Comparison of ENCODE assay signal across 8 cellular contexts in genomic region chr11:64148200-64148916, GRCh38. TPM values are rescaled to one million over a fixed set of nuclear protein-coding genes. Genes with fewer than 3 reads are reported as not detected.
DNase-seq lines count a peak whose midpoint lies in the region; ATAC-seq, FAIRE-seq and TF ChIP-seq lines count a peak whose summit lies in the region.

No MANE protein-coding gene starts in this region.

- H3K18ac ChIP-seq in mesenchymal stem cell (ENCODE audit: low read depth in 1 of 2, low read length in 2 of 2): no peak overlapping the region

- DNase-seq in AG08396 (ENCODE audit: low spot score): peak; percentile 87
- DNase-seq in H54 (ENCODE audit: insufficient read length, low spot score): peak; percentile 66
- peak; percentile 84 for DNase-seq in NCI-H748 (lab: John Stamatoyannopoulos, UW; ENCODE audit: unreplicated experiment)
- peak; percentile 91 for DNase-seq in activated CD8-positive, alpha-beta memory T cell treated with anti-CD3 and anti-CD28 coated beads for 24 hours
- peak; percentile 43 to 60 (median 52) for DNase-seq in effector memory CD4-positive, alpha-beta T cell
- peak; percentile 71 for DNase-seq in mesenchymal stem cell
- DNase-seq in stimulated activated CD8-positive, alpha-beta memory T cell treated with anti-CD3 and anti-CD28 coated beads, Interleukin-12 subunit alpha, Interleukin-12 subunit beta, amount 100 ng/mL, for 4 hours (ENCODE audit: low read depth): peak; percentile 50

- peaks cover 4% of the 10 kb centered on the region for H3K4me1 ChIP-seq in effector memory CD4-positive, alpha-beta T cell (ENCODE audit: control insufficient read depth, insufficient read depth, low read length, poor library complexity, severe bottlenecking)
- H3K4me1 ChIP-seq in mesenchymal stem cell (ENCODE audit: control insufficient read depth, insufficient read depth, low read depth, low read length): peaks cover 19% of the 10 kb centered on the region

- H2BK15ac ChIP-seq in mesenchymal stem cell (ENCODE audit: low read depth, poor library complexity, severe bottlenecking): no peak overlapping the region

- H2BK120ac ChIP-seq in mesenchymal stem cell (ENCODE audit: low read depth, low read length): no peak overlapping the region

- H3K36me3 ChIP-seq in effector memory CD4-positive, alpha-beta T cell (ENCODE audit: control insufficient read depth, insufficient read depth, low read length): no peaks in the 10 kb centered on the region
- H3K36me3 ChIP-seq in mesenchymal stem cell (ENCODE audit: control insufficient read depth in 1 of 2, insufficient read depth in 2 of 2, low read depth in 1 of 2, low read length in 2 of 2): peaks cover 0 to 19% of the 10 kb centered on the region in 2 experiments

- TF ChIP-seq POLR2A in H54 (IDR thresholded peaks at IDR 0.05; ENCODE audit: low read depth, low read length): no peak

- H3K9me3 ChIP-seq in effector memory CD4-positive, alpha-beta T cell (ENCODE audit: control insufficient read depth, low read length): no peaks in the 10 kb centered on the region
- H3K9me3 ChIP-seq in mesenchymal stem cell (ENCODE audit: control insufficient read depth, low read length): no peaks in the 10 kb centered on the region

- H3K27ac ChIP-seq in effector memory CD4-positive, alpha-beta T cell (ENCODE audit: insufficient read depth, low read length, poor library complexity, severe bottlenecking): no peak overlapping the region
- no peak overlapping the region for H3K27ac ChIP-seq in mesenchymal stem cell (ENCODE audit: low read length, poor library complexity, severe bottlenecking)

- H4K91ac ChIP-seq in mesenchymal stem cell (ENCODE audit: low read length): peak overlapping the region; percentile 22

- no peak overlapping the region for H2AK5ac ChIP-seq in mesenchymal stem cell (ENCODE audit: low read length, severe bottlenecking)

- no peak overlapping the region for H4K8ac ChIP-seq in mesenchymal stem cell (ENCODE audit: low read length)

- H3K4me2 ChIP-seq in mesenchymal stem cell (ENCODE audit: low read length, poor library complexity, severe bottlenecking): no peak overlapping the region

- no peaks in the 10 kb centered on the region for H3K27me3 ChIP-seq in effector memory CD4-positive, alpha-beta T cell (replicated peaks; ENCODE audit: control insufficient read depth, insufficient read depth, low read length, poor library complexity, severe bottlenecking)
- H3K27me3 ChIP-seq in mesenchymal stem cell (ENCODE audit: control insufficient read depth in 1 of 2, insufficient read depth in 1 of 2, low read length in 2 of 2): peaks cover 2 to 10% of the 10 kb centered on the region in 2 experiments

- 46% methylated on average over 19 of the region's 19 CpGs for WGBS in mesenchymal stem cell

- no peak for ATAC-seq in HG03039 (IDR thresholded peaks at IDR 0.05; ENCODE audit: unreplicated experiment)

- no peak overlapping the region for H2BK12ac ChIP-seq in mesenchymal stem cell (ENCODE audit: low read length in 2 of 2)

- FAIRE-seq in H54 (lab: Jason Lieb, UNC): no peak

- no peak overlapping the region for H2AFZ ChIP-seq in mesenchymal stem cell (ENCODE audit: low read depth, low read length)

- H3K4me3 ChIP-seq in effector memory CD4-positive, alpha-beta T cell (ENCODE audit: insufficient read depth, low read depth, low read length, poor library complexity, severe bottlenecking): no peak overlapping the region
- H3K4me3 ChIP-seq in mesenchymal stem cell (ENCODE audit: insufficient read depth in 1 of 2, low read depth in 1 of 2, low read length in 2 of 2): peak overlapping the region in 1 of 2 experiments; percentile 65

- no peak overlapping the region for H2BK5ac ChIP-seq in mesenchymal stem cell (ENCODE audit: low read depth, low read length, poor library complexity, severe bottlenecking)

- H3K4ac ChIP-seq in mesenchymal stem cell (ENCODE audit: low read depth in 1 of 2, low read length in 2 of 2): no peak overlapping the region

- H3K79me1 ChIP-seq in mesenchymal stem cell (replicated peaks; ENCODE audit: low read length, poor library complexity, severe bottlenecking): no peaks in the 10 kb centered on the region

- no peak overlapping the region for H3K14ac ChIP-seq in mesenchymal stem cell (ENCODE audit: low read length in 2 of 2)

- peak overlapping the region; percentile 73 for H3K9ac ChIP-seq in mesenchymal stem cell (ENCODE audit: low read length)

- H3K23ac ChIP-seq in mesenchymal stem cell (ENCODE audit: low read length in 2 of 2): no peak overlapping the region

RNA-seq across cellular contexts. Expression of gene MACROD1, which starts 17.6 kb away (rescaled TPM):
- 2.9 TPM for polyA plus RNA-seq in mesenchymal stem cell (2013, experiment 1 of 2)
- polyA plus RNA-seq in mesenchymal stem cell (2013, experiment 2 of 2): 3.0 TPM

RNA-seq across cellular contexts. Expression of gene STIP1, which starts 37.6 kb away (rescaled TPM):
- 111 TPM for polyA plus RNA-seq in mesenchymal stem cell (2013, experiment 1 of 2)
- 110 TPM for polyA plus RNA-seq in mesenchymal stem cell (2013, experiment 2 of 2)

RNA-seq across cellular contexts. Expression of gene FERMT3, which starts 58.2 kb away (rescaled TPM):
- polyA plus RNA-seq in mesenchymal stem cell (2013, experiment 1 of 2): 0.79 TPM
- 0.73 TPM for polyA plus RNA-seq in mesenchymal stem cell (2013, experiment 2 of 2)
